ENCODE assay signal across 1 cellular context in the genomic region with DNA sequence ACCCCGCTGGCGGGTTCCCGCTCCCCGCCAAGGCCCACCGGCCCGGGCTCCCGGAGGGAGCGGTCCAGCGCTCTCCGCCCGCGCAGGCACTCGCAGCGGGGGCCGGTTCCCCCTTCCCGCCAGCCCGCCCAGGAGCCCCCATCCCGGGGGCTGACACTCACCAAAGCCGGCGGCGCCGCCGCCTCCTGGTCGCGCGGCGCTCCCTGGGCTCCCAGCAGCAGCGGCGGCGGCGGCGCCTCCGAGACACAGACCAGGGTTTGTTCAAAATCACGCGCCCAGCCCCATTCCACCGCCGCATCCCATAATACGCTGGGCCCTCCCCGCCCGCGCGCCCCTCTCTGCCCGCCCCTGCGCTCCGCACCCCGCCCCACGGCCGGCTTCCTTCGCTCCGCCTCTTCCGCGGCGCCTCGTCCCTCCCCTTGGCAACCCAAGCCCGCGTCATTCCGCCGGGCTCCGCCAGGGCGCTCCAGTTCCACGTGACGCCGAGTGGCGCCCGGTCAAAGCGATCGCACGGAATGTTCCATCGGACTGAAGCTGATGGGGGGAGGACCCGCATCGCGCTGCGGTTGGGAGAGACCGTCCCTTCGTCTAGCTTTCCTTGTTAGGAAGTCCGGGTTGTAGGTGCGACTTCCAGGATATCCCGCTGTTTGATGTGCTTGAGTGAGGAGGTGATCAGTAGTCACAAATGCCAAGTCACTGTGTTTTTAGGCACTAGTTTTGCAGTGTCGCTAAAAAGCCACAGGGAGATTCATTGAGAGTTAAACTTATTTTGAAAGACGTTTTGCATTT.
TF ChIP-seq lines count a peak whose summit lies in the region.

No MANE protein-coding gene starts in this region.

TF ChIP-seq in K562, 482 proteins besides CTCF, POLR2A, EP300 and RAD21 (continued from another document and continues in another):
- TF ChIP-seq ZNF277 (CRISPR knock-in tag; IDR thresholded peaks at IDR 0.05; ENCODE audit: borderline replicate concordance) (no peak), ZBTB17 (CRISPR knock-in tag; IDR thresholded peaks at IDR 0.05) (peak; percentile 97), RBM34 (IDR thresholded peaks at IDR 0.05; ENCODE audit: borderline replicate concordance, insufficient read depth, low read length) (no peak), GATAD2A (IDR thresholded peaks at IDR 0.05) (peak; percentile 34; the same call in 1 of the 2 replicates), KLF10 (CRISPR knock-in tag; IDR thresholded peaks at IDR 0.05) (no peak), ZBTB8A (IDR thresholded peaks at IDR 0.05; ENCODE audit: partially characterized antibody) (no peak), CAMTA2 (CRISPR knock-in tag; conservative IDR thresholded peaks at IDR 0.05) (no peak), SLC30A9 (CRISPR knock-in tag; IDR thresholded peaks at IDR 0.05) (no peak), HDAC2 (IDR thresholded peaks at IDR 0.05) (peak; percentile 66; the same call in 1 of the 2 replicates), ARNT (IDR thresholded peaks at IDR 0.05) (peak in 1 of 2 experiments; percentile 68; a peak in 1 of 4 replicates), ZKSCAN8 (CRISPR knock-in tag; IDR thresholded peaks at IDR 0.05) (no peak), TBL1XR1 (IDR thresholded peaks at IDR 0.05; ENCODE audit: low read length in 2 of 2) (peak in 1 of 2 experiments; percentile 85; a peak in 2 of 4 replicates), NKRF (IDR thresholded peaks at IDR 0.05; ENCODE audit: borderline replicate concordance) (peak; percentile 51; the same call in 1 of the 2 replicates), HNRNPUL1 (IDR thresholded peaks at IDR 0.05; ENCODE audit: low read length) (no peak), ZBTB1 (CRISPR knock-in tag; IDR thresholded peaks at IDR 0.05; ENCODE audit: borderline replicate concordance, low read depth) (peak; percentile 50; the same call in 1 of the 2 replicates), SPI1 (IDR thresholded peaks at IDR 0.05; ENCODE audit: borderline replicate concordance, low read depth, low read length) (no peak), NRF1 (conservative IDR thresholded peaks at IDR 0.05 in 1 of 2, IDR thresholded peaks at IDR 0.05 in 1 of 2) (peak; percentile 76 to 80), ZKSCAN3 (CRISPR knock-in tag; IDR thresholded peaks at IDR 0.05) (no peak), ZNF76 (CRISPR knock-in tag; IDR thresholded peaks at IDR 0.05; ENCODE audit: borderline replicate concordance) (0 out of 2 replicates have a peak, but pooled peaks have one; percentile 20), SMAD2 (IDR thresholded peaks at IDR 0.05; ENCODE audit: low read depth, low read length) (no peak), KAT2B (IDR thresholded peaks at IDR 0.05; ENCODE audit: low read depth, low read length) (no peak), MAZ (CRISPR knock-in tag; conservative IDR thresholded peaks at IDR 0.05 in 1 of 2, IDR thresholded peaks at IDR 0.05 in 1 of 2) (peak; percentile 65 to 94; a peak in 3 of 4 replicates), NFATC3 (IDR thresholded peaks at IDR 0.05) (no peak), ZNF280A (IDR thresholded peaks at IDR 0.05; ENCODE audit: low read depth, partially characterized antibody) (no peak), ESRRB (CRISPR knock-in tag; IDR thresholded peaks at IDR 0.05; ENCODE audit: borderline replicate concordance) (no peak), ZBTB43 (CRISPR knock-in tag; IDR thresholded peaks at IDR 0.05) (no peak), ZEB2 (IDR thresholded peaks at IDR 0.05) (peak; percentile 64; the same call in 1 of the 2 replicates), STAT5B (CRISPR knock-in tag; IDR thresholded peaks at IDR 0.05) (no peak), TFAP4 (CRISPR knock-in tag; IDR thresholded peaks at IDR 0.05; ENCODE audit: borderline replicate concordance) (peak; percentile 95), PCBP1 (IDR thresholded peaks at IDR 0.05; ENCODE audit: low read depth, low read length, poor library complexity, severe bottlenecking) (peak; percentile 72), STAG1 (CRISPR knock-in tag; IDR thresholded peaks at IDR 0.05; ENCODE audit: borderline replicate concordance) (no peak), DIDO1 (tag; IDR thresholded peaks at IDR 0.05; ENCODE audit: low read depth) (no peak), TCFL5 (CRISPR knock-in tag; conservative IDR thresholded peaks at IDR 0.05) (no peak), NFXL1 (CRISPR knock-in tag; IDR thresholded peaks at IDR 0.05) (no peak), CBX8 (IDR thresholded peaks at IDR 0.05; ENCODE audit: borderline replicate concordance, extremely low read depth, low read depth, low read length, poor library complexity, severe bottlenecking) (no peak), FOXM1 (IDR thresholded peaks at IDR 0.05; ENCODE audit: low read depth) (peak; percentile 38; the same call in 1 of the 2 replicates), FOXM1 (CRISPR knock-in tag; IDR thresholded peaks at IDR 0.05; ENCODE audit: low read depth) (no peak), JUND (IDR thresholded peaks at IDR 0.05; ENCODE audit: borderline replicate concordance, low read depth, low read length) (peak; percentile 99), JUND (tag; IDR thresholded peaks at IDR 0.05; ENCODE audit: borderline replicate concordance, low read depth, low read length) (no peak; the same call in 2 of the 3 replicates), PHTF2 (CRISPR knock-in tag; IDR thresholded peaks at IDR 0.05) (no peak), THAP7 (CRISPR knock-in tag; IDR thresholded peaks at IDR 0.05) (no peak), ZC3H8 (IDR thresholded peaks at IDR 0.05) (no peak), NFYB (IDR thresholded peaks at IDR 0.05; ENCODE audit: extremely low read depth, insufficient read length) (no peak), NCOA2 (IDR thresholded peaks at IDR 0.05; ENCODE audit: partially characterized antibody in 2 of 2) (no peak)
- TF ChIP-seq, protein P1, sequence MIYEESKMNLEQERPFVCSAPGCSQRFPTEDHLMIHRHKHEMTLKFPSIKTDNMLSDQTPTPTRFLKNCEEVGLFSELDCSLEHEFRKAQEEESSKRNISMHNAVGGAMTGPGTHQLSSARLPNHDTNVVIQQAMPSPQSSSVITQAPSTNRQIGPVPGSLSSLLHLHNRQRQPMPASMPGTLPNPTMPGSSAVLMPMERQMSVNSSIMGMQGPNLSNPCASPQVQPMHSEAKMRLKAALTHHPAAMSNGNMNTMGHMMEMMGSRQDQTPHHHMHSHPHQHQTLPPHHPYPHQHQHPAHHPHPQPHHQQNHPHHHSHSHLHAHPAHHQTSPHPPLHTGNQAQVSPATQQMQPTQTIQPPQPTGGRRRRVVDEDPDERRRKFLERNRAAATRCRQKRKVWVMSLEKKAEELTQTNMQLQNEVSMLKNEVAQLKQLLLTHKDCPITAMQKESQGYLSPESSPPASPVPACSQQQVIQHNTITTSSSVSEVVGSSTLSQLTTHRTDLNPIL (CRISPR knock-in tag; IDR thresholded peaks at IDR 0.05), result no peak
- TF ChIP-seq, protein P2, sequence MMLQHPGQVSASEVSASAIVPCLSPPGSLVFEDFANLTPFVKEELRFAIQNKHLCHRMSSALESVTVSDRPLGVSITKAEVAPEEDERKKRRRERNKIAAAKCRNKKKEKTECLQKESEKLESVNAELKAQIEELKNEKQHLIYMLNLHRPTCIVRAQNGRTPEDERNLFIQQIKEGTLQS (IDR thresholded peaks at IDR 0.05), result no peak; the same call in 1 of the 2 replicates
- TF ChIP-seq, protein P2 (CRISPR knock-in tag; conservative IDR thresholded peaks at IDR 0.05), result no peak
- TF ChIP-seq, protein P3, sequence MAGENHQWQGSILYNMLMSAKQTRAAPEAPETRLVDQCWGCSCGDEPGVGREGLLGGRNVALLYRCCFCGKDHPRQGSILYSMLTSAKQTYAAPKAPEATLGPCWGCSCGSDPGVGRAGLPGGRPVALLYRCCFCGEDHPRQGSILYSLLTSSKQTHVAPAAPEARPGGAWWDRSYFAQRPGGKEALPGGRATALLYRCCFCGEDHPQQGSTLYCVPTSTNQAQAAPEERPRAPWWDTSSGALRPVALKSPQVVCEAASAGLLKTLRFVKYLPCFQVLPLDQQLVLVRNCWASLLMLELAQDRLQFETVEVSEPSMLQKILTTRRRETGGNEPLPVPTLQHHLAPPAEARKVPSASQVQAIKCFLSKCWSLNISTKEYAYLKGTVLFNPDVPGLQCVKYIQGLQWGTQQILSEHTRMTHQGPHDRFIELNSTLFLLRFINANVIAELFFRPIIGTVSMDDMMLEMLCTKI (IDR thresholded peaks at IDR 0.05; ENCODE audit: partially characterized antibody), result no peak
- TF ChIP-seq, protein P4, sequence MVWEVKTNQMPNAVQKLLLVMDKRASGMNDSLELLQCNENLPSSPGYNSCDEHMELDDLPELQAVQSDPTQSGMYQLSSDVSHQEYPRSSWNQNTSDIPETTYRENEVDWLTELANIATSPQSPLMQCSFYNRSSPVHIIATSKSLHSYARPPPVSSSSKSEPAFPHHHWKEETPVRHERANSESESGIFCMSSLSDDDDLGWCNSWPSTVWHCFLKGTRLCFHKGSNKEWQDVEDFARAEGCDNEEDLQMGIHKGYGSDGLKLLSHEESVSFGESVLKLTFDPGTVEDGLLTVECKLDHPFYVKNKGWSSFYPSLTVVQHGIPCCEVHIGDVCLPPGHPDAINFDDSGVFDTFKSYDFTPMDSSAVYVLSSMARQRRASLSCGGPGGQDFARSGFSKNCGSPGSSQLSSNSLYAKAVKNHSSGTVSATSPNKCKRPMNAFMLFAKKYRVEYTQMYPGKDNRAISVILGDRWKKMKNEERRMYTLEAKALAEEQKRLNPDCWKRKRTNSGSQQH (CRISPR knock-in tag; IDR thresholded peaks at IDR 0.05), result no peak
